In the genomic region with DNA sequence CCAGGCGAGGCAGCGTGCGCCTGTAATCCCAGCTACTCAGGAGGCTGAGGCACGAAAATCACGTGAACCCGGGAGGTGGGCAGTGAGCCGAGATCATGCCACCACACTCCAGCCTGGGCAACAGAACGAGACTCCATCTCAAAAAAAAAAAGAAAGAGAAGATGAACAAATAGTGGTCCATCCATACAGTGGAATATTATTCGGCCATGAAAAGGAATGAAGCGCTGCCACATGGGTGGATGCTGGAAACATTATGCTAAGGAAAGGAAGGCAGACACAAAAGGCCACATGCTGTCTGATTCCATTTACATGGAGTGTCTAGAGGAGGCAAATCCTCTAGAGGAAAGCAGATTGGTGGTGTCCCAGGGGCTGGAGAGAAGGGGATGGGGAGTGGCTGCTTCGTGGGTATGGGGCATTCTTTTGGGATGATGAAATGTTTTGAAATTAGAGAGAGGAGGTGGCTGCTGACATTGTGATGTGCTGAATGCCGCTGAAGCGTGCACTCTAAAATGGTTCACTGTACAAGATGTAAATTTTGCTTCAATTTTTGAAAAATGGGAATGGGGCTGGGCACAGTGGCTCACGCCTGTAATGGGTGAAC, we compare ENCODE assay signal across 25 cellular contexts. TPM values are rescaled to one million over a fixed set of nuclear protein-coding genes. Genes with fewer than 3 reads are reported as not detected.
DNase-seq lines count a peak whose midpoint lies in the region; ATAC-seq, FAIRE-seq and TF ChIP-seq lines count a peak whose summit lies in the region.
"Had no signal": no experiment of that assay in that cellular context is flagged by ENCODE, and none has a peak within 500 bp of the region (broad histone marks: within the 10 kb centered on the region; RNA-seq: fewer than 3 reads in every experiment).

No MANE protein-coding gene starts in this region.

- peaks cover 10% of the 10 kb centered on the region for H3K4me1 ChIP-seq in right cardiac atrium (ENCODE audit: control insufficient read depth, insufficient read depth, low read length)
- peaks cover 3% of the 10 kb centered on the region for H3K4me1 ChIP-seq in mesenchymal stem cell (ENCODE audit: control insufficient read depth, insufficient read depth, low read depth, low read length)
- H3K4me1 ChIP-seq in SK-N-SH (ENCODE audit: control insufficient read depth in 1 of 2, insufficient read depth in 2 of 2, low read depth in 1 of 2, low read length in 1 of 2), result peaks cover 0 to 7% of the 10 kb centered on the region in 2 experiments; a peak in 1 of 4 replicates
- H3K4me1 ChIP-seq: A549, HAP-1, Peyer's patch had no signal

- DNase-seq in right cardiac atrium (no peak), Right ventricle myocardium superior (no peak), T-cell (no peak), glomerular visceral epithelial cell (ENCODE audit: extremely low spot score) (peak; percentile 7), activated gamma-delta T cell treated with Interleukin-2 at 50 U/mL for 16 hours (no peak), D721Med (ENCODE audit: insufficient read length, low spot score) (no peak), mesenchymal stem cell (no peak), SK-N-SH (no peak)
- DNase-seq: Caco-2; CD4-positive, alpha-beta memory T cell; DND-41; MV-4-11; NCI-H1105 treated with DMSO at 0.1 percent for 48 hours; NCI-H1694; NCI-H2081; NCI-H2171; NCI-H524 treated with DMSO at 0.1 percent for 48 hours; Peyer's patch; SJCRH30 had no signal

- peaks cover 10 to 12% (median 11%) of the 10 kb centered on the region in 3 donors for H3K4me1 Mint-ChIP-seq in T-cell

- H3K4me3 ChIP-seq in right cardiac atrium (ENCODE audit: low read length) (no peak overlapping the region), mesenchymal stem cell (ENCODE audit: insufficient read depth in 1 of 2, low read depth in 1 of 2, low read length in 2 of 2) (no peak overlapping the region), SK-N-SH (ENCODE audit: low read depth in 2 of 2, low read length in 1 of 2) (no peak overlapping the region)
- H3K4me3 ChIP-seq: A549, GM23338, HAP-1, Peyer's patch, SJCRH30 had no signal

- H2BK15ac ChIP-seq in mesenchymal stem cell (ENCODE audit: low read depth, poor library complexity, severe bottlenecking), result no peak overlapping the region

- H3K36me3 Mint-ChIP-seq in T-cell, result no peaks in the 10 kb centered on the region
- H3K36me3 Mint-ChIP-seq: CD4-positive, alpha-beta memory T cell had no signal

- H2BK5ac ChIP-seq in mesenchymal stem cell (ENCODE audit: low read depth, low read length, poor library complexity, severe bottlenecking), result no peak overlapping the region

- H2AFZ ChIP-seq in mesenchymal stem cell (ENCODE audit: low read depth, low read length) (no peak overlapping the region), SK-N-SH (ENCODE audit: low read depth) (no peak overlapping the region)
- H2AFZ ChIP-seq: GM23338 had no signal

- peak overlapping the region; percentile 6 to 23 for H3K27ac Mint-ChIP-seq in T-cell
- H3K27ac Mint-ChIP-seq: GM23338 had no signal

- CTCF ChIA-PET in T-cell (lab: Charles Lee) (no interaction called here), SK-N-SH (lab: Yijun Ruan, JAX) (no interaction called here)

- H3K9me2 ChIP-seq in SK-N-SH, result no peaks in the 10 kb centered on the region

- no peak overlapping the region for H2BK120ac ChIP-seq in mesenchymal stem cell (ENCODE audit: low read depth, low read length)

- H2AK5ac ChIP-seq in mesenchymal stem cell (ENCODE audit: low read length, severe bottlenecking), result no peak overlapping the region

- WGBS in right cardiac atrium, result 91% methylated on average over 14 of the region's 14 CpGs
- 92% methylated on average over 10 of the region's 14 CpGs for WGBS in mesenchymal stem cell
- WGBS in SK-N-SH (ENCODE audit: low lambda C conversion rate), result 93% methylated on average over 14 of the region's 14 CpGs

- no peak for FAIRE-seq in D721Med (lab: Jason Lieb, UNC)
- FAIRE-seq: A549, G401.6, GM12892, HTR-8/SVneo had no signal

- intact Hi-C loops in right cardiac atrium (cut with DNase I), result no loop called here
- intact Hi-C loops in Right ventricle myocardium superior (cut with DNase I), result no loop called here

- H3K4me2 ChIP-seq in mesenchymal stem cell (ENCODE audit: low read length, poor library complexity, severe bottlenecking), result no peak overlapping the region
- H3K4me2 ChIP-seq in SK-N-SH, result no peak overlapping the region
- H3K4me2 ChIP-seq: A549, GM23338 had no signal

- H3K27ac ChIP-seq in right cardiac atrium (ENCODE audit: low read length) (peak overlapping the region; percentile 20), mesenchymal stem cell (ENCODE audit: low read length, poor library complexity, severe bottlenecking) (no peak overlapping the region), SK-N-SH (ENCODE audit: low read depth in 2 of 2, low read length in 1 of 2) (no peak overlapping the region)
- H3K27ac ChIP-seq: A549, Peyer's patch, SJCRH30 had no signal

- H3K9me3 Mint-ChIP-seq in T-cell, result no peaks in the 10 kb centered on the region
- H3K9me3 Mint-ChIP-seq: CD4-positive, alpha-beta memory T cell; GM23338 had no signal

- H3K36me3 ChIP-seq in mesenchymal stem cell (ENCODE audit: control insufficient read depth in 1 of 2, insufficient read depth in 2 of 2, low read depth in 1 of 2, low read length in 2 of 2) (no peaks in the 10 kb centered on the region), SK-N-SH (replicated peaks in 1 of 2; ENCODE audit: control insufficient read depth in 1 of 2, insufficient read depth in 2 of 2, low read length in 1 of 2) (no peaks in the 10 kb centered on the region)
- H3K36me3 ChIP-seq: HAP-1, Peyer's patch, SJCRH30 had no signal

- H3K27me3 Mint-ChIP-seq in T-cell, result no peaks in the 10 kb centered on the region
- H3K27me3 Mint-ChIP-seq: CD4-positive, alpha-beta memory T cell had no signal

- H4K20me1 ChIP-seq in SK-N-SH (ENCODE audit: insufficient read depth), result no peaks in the 10 kb centered on the region

- no peak for TF ChIP-seq EP300 in SK-N-SH (IDR thresholded peaks at IDR 0.05; ENCODE audit: borderline replicate concordance in 1 of 2, low read depth in 1 of 2, low read length in 1 of 2)

- TF ChIP-seq CTCF in D721Med (IDR thresholded peaks at IDR 0.05; ENCODE audit: insufficient read depth, missing control alignments) (no peak), SK-N-SH (IDR thresholded peaks at IDR 0.05) (no peak)

- no peak overlapping the region for H3K18ac ChIP-seq in mesenchymal stem cell (ENCODE audit: low read depth in 1 of 2, low read length in 2 of 2)

- H3K9ac ChIP-seq in mesenchymal stem cell (ENCODE audit: low read length), result no peak overlapping the region
- no peak overlapping the region for H3K9ac ChIP-seq in SK-N-SH

- no peak overlapping the region for H3K4me3 Mint-ChIP-seq in T-cell
- H3K4me3 Mint-ChIP-seq: CD4-positive, alpha-beta memory T cell; GM23338 had no signal

- ATAC-seq in right cardiac atrium (no peak), Right ventricle myocardium superior (ENCODE audit: poor library complexity) (no peak), T-cell (replicated peaks in 1 of 4) (no peak)
- ATAC-seq: A549, GM23338 had no signal

- no peak overlapping the region for H4K91ac ChIP-seq in mesenchymal stem cell (ENCODE audit: low read length)

- no peaks in the 10 kb centered on the region for H3K79me1 ChIP-seq in mesenchymal stem cell (replicated peaks; ENCODE audit: low read length, poor library complexity, severe bottlenecking)

- POLR2A ChIA-PET in T-cell (lab: Charles Lee) (no interaction called here), SK-N-SH (lab: Yijun Ruan, JAX) (no interaction called here)

- H3K9me3 ChIP-seq in right cardiac atrium (ENCODE audit: control insufficient read depth, low read length), result no peaks in the 10 kb centered on the region
- H3K9me3 ChIP-seq in mesenchymal stem cell (ENCODE audit: control insufficient read depth, low read length), result no peaks in the 10 kb centered on the region
- H3K9me3 ChIP-seq in SK-N-SH, result no peaks in the 10 kb centered on the region
- H3K9me3 ChIP-seq: A549, Caco-2, HAP-1, Peyer's patch, SJCRH30 had no signal

- TF ChIP-seq RAD21 in SK-N-SH (IDR thresholded peaks at IDR 0.05; ENCODE audit: low read length), result no peak

- H2BK12ac ChIP-seq in mesenchymal stem cell (ENCODE audit: low read length in 2 of 2), result no peak overlapping the region

- no peaks in the 10 kb centered on the region for H3K27me3 ChIP-seq in right cardiac atrium (ENCODE audit: control insufficient read depth, insufficient read depth)
- peaks cover 0 to 21% of the 10 kb centered on the region in 2 experiments for H3K27me3 ChIP-seq in mesenchymal stem cell (ENCODE audit: control insufficient read depth in 1 of 2, insufficient read depth in 1 of 2, low read length in 2 of 2)
- H3K27me3 ChIP-seq in SK-N-SH (ENCODE audit: insufficient read depth), result no peaks in the 10 kb centered on the region
- H3K27me3 ChIP-seq: Peyer's patch, SJCRH30 had no signal

- no peaks in the 10 kb centered on the region for H3F3A ChIP-seq in SK-N-SH (replicated peaks; ENCODE audit: insufficient read depth)

- no peak overlapping the region for H3K14ac ChIP-seq in mesenchymal stem cell (ENCODE audit: low read length in 2 of 2)

- H3K79me2 ChIP-seq in SK-N-SH (ENCODE audit: insufficient read depth), result no peaks in the 10 kb centered on the region

- no peak overlapping the region for H4K8ac ChIP-seq in mesenchymal stem cell (ENCODE audit: low read length)

- no peak overlapping the region for H3K4ac ChIP-seq in mesenchymal stem cell (ENCODE audit: low read depth in 1 of 2, low read length in 2 of 2)

- no peak overlapping the region for H3K23ac ChIP-seq in mesenchymal stem cell (ENCODE audit: low read length in 2 of 2)

TF ChIP-seq in SK-N-SH, 30 proteins besides CTCF, POLR2A, EP300 and RAD21 (continues in another document):
- TF ChIP-seq NFIC (IDR thresholded peaks at IDR 0.05; ENCODE audit: borderline replicate concordance) (no peak), EZH2phosphoT487 (IDR thresholded peaks at IDR 0.05; ENCODE audit: borderline replicate concordance, low read depth) (no peak), FOXJ3 (CRISPR knock-in tag; IDR thresholded peaks at IDR 0.05) (no peak), POLR2AphosphoS5 (IDR thresholded peaks at IDR 0.05; ENCODE audit: low read depth, low read length) (no peak)

RNA-seq across cellular contexts. Expression of a gene that starts 17.0 kb away (rescaled TPM):
- total RNA-seq in right cardiac atrium, result 100 to 1,000 TPM in 3 of 4 donors, 10 to 100 TPM in 1; 96.3 to 126 (median 106) TPM
- 160 TPM for polyA plus RNA-seq in right cardiac atrium
- total RNA-seq in Right ventricle myocardium superior, result 115 TPM
- total RNA-seq in T-cell, result under 1 TPM in 3 of 5 donors, not detected in 2; 0.13 to 0.58 (median 0.13) TPM
- polyA plus RNA-seq in mesenchymal stem cell (2013, experiment 1 of 2), result 0.17 TPM
- 0.14 TPM for polyA plus RNA-seq in mesenchymal stem cell (2013, experiment 2 of 2)
- 8.6 and 8.8 TPM in 2 replicates for polyA plus RNA-seq in SK-N-SH (2012; rRNA removed)
- polyA plus RNA-seq in SK-N-SH (2012; cell fraction: cytosol; rRNA removed), result 4.0 and 6.4 TPM in 2 replicates
- 8.9 and 10.5 TPM in 2 replicates for polyA plus RNA-seq in SK-N-SH (2012; cell fraction: nucleus; rRNA removed)
- total RNA-seq: CD4-positive, alpha-beta memory T cell had no signal
- polyA plus RNA-seq: CD4-positive, alpha-beta memory T cell had no signal

RNA-seq across cellular contexts. Expression of a gene that starts 30.2 kb away (rescaled TPM):
- 10 to 100 TPM; 37.9 to 63.8 (median 53.9) TPM for total RNA-seq in right cardiac atrium
- polyA plus RNA-seq in right cardiac atrium, result 50.7 TPM
- 55.7 TPM for total RNA-seq in Right ventricle myocardium superior
- 100 to 1,000 TPM in 1 of 5 donors, 10 to 100 TPM in 4; 70.4 to 106 (median 98.4) TPM for total RNA-seq in T-cell
- polyA plus RNA-seq in mesenchymal stem cell (2013, experiment 1 of 2), result 0.72 TPM
- 0.75 TPM for polyA plus RNA-seq in mesenchymal stem cell (2013, experiment 2 of 2)
- 1.0 and 1.5 TPM in 2 replicates for polyA plus RNA-seq in SK-N-SH (2012; rRNA removed)
- polyA plus RNA-seq in SK-N-SH (2012; cell fraction: cytosol; rRNA removed), result 0.37 and 1.1 TPM in 2 replicates
- 1.00 and 1.3 TPM in 2 replicates for polyA plus RNA-seq in SK-N-SH (2012; cell fraction: nucleus; rRNA removed)

Comparison
In these comparisons a context has a peak if more than half of its experiments do, and no peak if none do; other contexts are left out.
1. RNA of a gene that starts 17.0 kb away (total RNA-seq): 115 TPM in Right ventricle myocardium superior (single experiment) and 96.3 to 126 TPM in right cardiac atrium; 0.13 to 0.58 TPM in T-cell; every median in the first group is over 10 times any median in the second.